10 cellular contexts compared by ENCODE assay signal in genomic region chr17:34617398-34617797, GRCh38. TPM values are rescaled to one million over a fixed set of nuclear protein-coding genes. Genes with fewer than 3 reads are reported as not detected.
"Had no signal": no experiment of that assay in that cellular context is flagged by ENCODE, and none has a peak within 500 bp of the region (broad histone marks: within the 10 kb centered on the region; RNA-seq: fewer than 3 reads in every experiment).

No MANE protein-coding gene starts in this region.

- H3K36me3 ChIP-seq: HAP-1 had no signal

- H3K27ac Mint-ChIP-seq: IgD-negative memory B cell had no signal

- H3K27ac ChIP-seq: GM23248, HL-60 had no signal

- ATAC-seq: HCT116, HepG2 had no signal

- H2AFZ ChIP-seq: GM23248 had no signal

- FAIRE-seq: HepG2 had no signal

- H3K9ac ChIP-seq: GM23248 had no signal

- H3K4me1 ChIP-seq: HAP-1 had no signal

- H3K4me3 Mint-ChIP-seq: IgD-negative memory B cell had no signal

- H3K4me3 ChIP-seq: GM23248, HAP-1 had no signal

- H3K9me3 ChIP-seq: HAP-1 had no signal

- DNase-seq: GM23248, GOT3, H7, KG1 had no signal

- H3K4me1 Mint-ChIP-seq: IgD-negative memory B cell had no signal

- H3K9me3 Mint-ChIP-seq: IgD-negative memory B cell had no signal

RNA-seq across cellular contexts. Expression of gene TMEM132E, which starts 38.0 kb away (rescaled TPM):
- total RNA-seq: HepG2, HT1080 had no signal
- polyA plus RNA-seq: GM23248, HepG2 had no signal
